13 cellular contexts compared by ENCODE assay signal in the genomic region with DNA sequence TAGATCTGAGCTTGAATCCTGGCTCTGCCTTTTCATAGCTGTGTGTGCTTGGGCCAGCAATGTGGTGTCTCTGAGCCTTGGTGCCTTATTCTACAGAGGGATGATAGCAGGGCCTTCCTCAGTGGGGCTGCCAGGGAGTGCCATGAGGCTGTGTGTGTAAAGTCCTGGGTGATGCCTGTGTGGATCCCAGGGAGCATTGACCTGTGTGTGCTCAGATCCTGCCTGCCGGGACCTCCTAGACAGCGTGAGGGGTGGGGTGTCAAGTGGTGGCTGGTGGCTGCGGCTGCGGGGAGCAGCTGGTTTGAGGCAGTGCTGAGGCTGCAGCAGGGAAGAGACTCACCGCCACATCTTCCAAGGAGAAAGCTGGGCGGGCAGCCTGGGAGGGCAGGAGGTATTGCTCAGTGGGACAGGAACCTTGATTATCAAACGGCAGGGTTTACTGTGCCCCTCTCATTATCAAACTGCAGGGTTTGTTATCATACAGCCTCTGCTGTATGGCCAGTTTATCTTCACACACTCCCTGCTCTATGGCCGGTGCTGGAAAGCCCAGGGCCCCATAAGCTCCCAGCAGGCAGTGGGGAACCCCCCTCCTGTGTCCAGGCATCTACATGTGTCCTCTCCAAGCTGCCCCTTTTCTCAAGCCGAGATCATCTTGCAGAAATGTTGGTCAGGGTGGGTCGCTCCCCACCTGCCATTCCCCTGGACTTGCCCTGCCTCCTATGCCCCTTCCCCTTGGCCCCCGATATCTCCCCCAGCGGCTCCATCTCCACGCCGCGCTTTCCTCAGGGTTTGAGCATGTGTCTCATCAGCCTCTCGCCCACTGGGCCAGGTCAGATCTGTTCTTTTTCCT. TPM values are rescaled to one million over a fixed set of nuclear protein-coding genes. Genes with fewer than 3 reads are reported as not detected.
DNase-seq lines count a peak whose midpoint lies in the region; ATAC-seq and TF ChIP-seq lines count a peak whose summit lies in the region.
"Had no signal": no experiment of that assay in that cellular context is flagged by ENCODE, and none has a peak within 500 bp of the region (broad histone marks: within the 10 kb centered on the region; RNA-seq: fewer than 3 reads in every experiment).

No MANE protein-coding gene starts in this region.

- H3K27me3 ChIP-seq in RWPE2 (ENCODE audit: insufficient read depth, poor library complexity, severe bottlenecking) (no peaks in the 10 kb centered on the region), spleen (replicated peaks in 1 of 7) (no peaks in the 10 kb centered on the region), prostate gland (replicated peaks; ENCODE audit: insufficient read depth) (no peaks in the 10 kb centered on the region)

- intact Hi-C loops in spleen (cut with DNase I; ENCODE audit: low total_unique reads): no loop called here
- intact Hi-C loops in prostate gland (cut with DNase I): no loop called here

- H3K4me1 ChIP-seq in RWPE2 (ENCODE audit: insufficient read depth, poor library complexity, severe bottlenecking): peaks cover 12% of the 10 kb centered on the region
- peaks cover 40 to 76% (median 51%) of the 10 kb centered on the region in 6 donors for H3K4me1 ChIP-seq in spleen
- H3K4me1 ChIP-seq in prostate gland (replicated peaks): peaks cover 5% of the 10 kb centered on the region

- TF ChIP-seq POLR2A in spleen (IDR thresholded peaks at IDR 0.05) (no peak), prostate gland (IDR thresholded peaks at IDR 0.05) (no peak)

- DNase-seq in activated effector memory CD4-positive, alpha-beta T cell treated with anti-CD3 and anti-CD28 coated beads, Interleukin-2, amount 50 U/mL, for 16 hours: peak; percentile 58
- DNase-seq in activated effector memory CD4-positive, alpha-beta T cell treated with Interleukin-2 at 50 U/mL for 16 hours: no peak
- DNase-seq in RWPE2 (ENCODE audit: low spot score): peak; percentile 58
- DNase-seq in epithelial cell of prostate (ENCODE audit: low read depth, low spot score): no peak
- peak; percentile 70 for DNase-seq in spleen
- DNase-seq in SK-N-DZ (ENCODE audit: low spot score): no peak
- no peak for DNase-seq in globus pallidus (ENCODE audit: low spot score)
- no peak for DNase-seq in prostate gland (ENCODE audit: low spot score)
- DNase-seq: DMS79 treated with DMSO at 0.1 percent for 48 hours, NCI-H2029, Right ventricle myocardium superior, T1000, trophoblast cell had no signal

- H3K4me3 ChIP-seq in RWPE2 (ENCODE audit: severe bottlenecking) (no peak overlapping the region), spleen (no peak overlapping the region), prostate gland (no peak overlapping the region)

- ATAC-seq in RWPE2 (ENCODE audit: low read depth): no peak

- H3K9me3 ChIP-seq in RWPE2 (ENCODE audit: severe bottlenecking): no peaks in the 10 kb centered on the region
- no peaks in the 10 kb centered on the region for H3K9me3 ChIP-seq in spleen
- H3K9me3 ChIP-seq in prostate gland: no peaks in the 10 kb centered on the region

- no peak for TF ChIP-seq CTCF in RWPE2 (IDR thresholded peaks at IDR 0.05; ENCODE audit: poor library complexity, severe bottlenecking)
- TF ChIP-seq CTCF in spleen (IDR thresholded peaks at IDR 0.05 in 8 of 11, conservative IDR thresholded peaks at IDR 0.05 in 3 of 11): no peak
- TF ChIP-seq CTCF in prostate gland (IDR thresholded peaks at IDR 0.05): no peak

- WGBS in spleen, 5 donors: 86 to 97% (median 93%) methylated on average over 16 of the region's 16 CpGs
- WGBS in prostate gland: 87% methylated on average over 16 of the region's 16 CpGs

- H3K36me3 ChIP-seq in RWPE2 (ENCODE audit: low read depth) (no peaks in the 10 kb centered on the region), spleen (no peaks in the 10 kb centered on the region), prostate gland (no peaks in the 10 kb centered on the region)

- H3K27ac ChIP-seq in RWPE2 (ENCODE audit: poor library complexity, severe bottlenecking): no peak overlapping the region
- peak overlapping the region; percentile 35 for H3K27ac ChIP-seq in epithelial cell of prostate
- no peak overlapping the region for H3K27ac ChIP-seq in spleen
- H3K27ac ChIP-seq in prostate gland: no peak overlapping the region

RNA-seq across cellular contexts. Expression of a gene that starts 3.1 kb away (rescaled TPM):
- 100 to 1,000 TPM in 5 of 7 donors, 10 to 100 TPM in 2; 68.6 to 158 (median 126) TPM for total RNA-seq in spleen
- 10 to 100 TPM in 2 of 3 donors, 1 to 10 TPM in 1; 9.8 to 32.3 (median 16.3) TPM for polyA plus RNA-seq in spleen
- polyA plus RNA-seq in SK-N-DZ (2014; cell fraction: cytosol; rRNA removed): 17.1 and 38.6 TPM in 2 replicates
- polyA plus RNA-seq in SK-N-DZ (2014; cell fraction: nucleus; rRNA removed): 68.1 and 81.4 TPM in 2 replicates
- 10 to 100 TPM in 1 of 2 donors, 1 to 10 TPM in 1; 2.0 to 10.9 TPM for total RNA-seq in prostate gland

Comparison
In these comparisons a context has a peak if more than half of its experiments do, and no peak if none do; other contexts are left out.
1. DNase-seq: peak in activated effector memory CD4-positive, alpha-beta T cell treated with anti-CD3 and anti-CD28 coated beads, Interleukin-2, amount 50 U/mL, for 16 hours (single experiment), RWPE2 (single experiment) and spleen (single experiment); none in activated effector memory CD4-positive, alpha-beta T cell treated with Interleukin-2 at 50 U/mL for 16 hours (single experiment), epithelial cell of prostate (single experiment), SK-N-DZ (single experiment), globus pallidus (single experiment) and prostate gland (single experiment).
2. RNA of a gene that starts 3.1 kb away (total RNA-seq): 68.6 to 158 TPM in spleen; 2.0 to 10.9 TPM in prostate gland; every median in the first group is over 4 times any median in the second.